Comparison of ENCODE assay signal across 10 cellular contexts in genomic region chr21:36149788-36150187, GRCh38. TPM values are rescaled to one million over a fixed set of nuclear protein-coding genes. Genes with fewer than 3 reads are reported as not detected.
A peak's percentile ranks its signal among the peaks of the same experiment; 100 is the strongest.
DNase-seq lines count a peak whose midpoint lies in the region; ATAC-seq and TF ChIP-seq lines count a peak whose summit lies in the region.
"Had no signal": no experiment of that assay in that cellular context is flagged by ENCODE, and none has a peak within 500 bp of the region (broad histone marks: within the 10 kb centered on the region; RNA-seq: fewer than 3 reads in every experiment).

No MANE protein-coding gene starts in this region.

- no peak overlapping the region for H3K4me3 ChIP-seq in left lung

- H3K27ac ChIP-seq in left lung = peak overlapping the region; percentile 74 to 89

- H3K4me1 Mint-ChIP-seq in activated CD8-positive, alpha-beta memory T cell treated with anti-CD3 and anti-CD28 coated beads, Interleukin-2, amount 10 ng/mL, durations not matched to agents 7 days and 5 days = peaks cover 34% of the 10 kb centered on the region
- H3K4me1 Mint-ChIP-seq in activated B cell treated with CpG ODN at 0.5 μM for 24 hours = peaks cover 36% of the 10 kb centered on the region
- H3K4me1 Mint-ChIP-seq in stimulated activated naive B cell treated with anti-CD40 and anti-IgM and Interleukin-4, amounts not matched to agents 10 μg/mL and 1 μg/mL and 100 μg/mL, for 72 hours = peaks cover 20 to 27% of the 10 kb centered on the region in 2 donors

- H3K9me3 Mint-ChIP-seq in activated CD8-positive, alpha-beta memory T cell treated with anti-CD3 and anti-CD28 coated beads, Interleukin-2, amount 10 ng/mL, durations not matched to agents 7 days and 5 days (ENCODE audit: low read depth) = no peaks in the 10 kb centered on the region
- H3K9me3 Mint-ChIP-seq in activated B cell treated with CpG ODN at 0.5 μM for 24 hours = no peaks in the 10 kb centered on the region
- H3K9me3 Mint-ChIP-seq in stimulated activated naive B cell treated with anti-CD40 and anti-IgM and Interleukin-4, amounts not matched to agents 10 μg/mL and 1 μg/mL and 100 μg/mL, for 72 hours = no peaks in the 10 kb centered on the region

- CTCF ChIA-PET in activated CD8-positive, alpha-beta memory T cell treated with anti-CD3 and anti-CD28 coated beads, Interleukin-2, amount 10 ng/mL, durations not matched to agents 7 days and 5 days (lab: Charles Lee) = interaction anchor here (1.1 to 5.7 kb wide), 6 partner anchors 9 to 181 kb away, joined by 4 to 81 read pairs (median 6); no protein-coding TSS in a partner anchor
- CTCF ChIA-PET in activated B cell treated with CpG ODN at 0.5 μM for 24 hours (lab: Charles Lee) = interaction anchor here (0.9 to 1.0 kb wide), 3 partner anchors 11 to 180 kb away, joined by 3 to 4 read pairs (median 3); no protein-coding TSS in a partner anchor

- intact Hi-C loops in activated B cell treated with CpG ODN at 0.5 μM for 24 hours (cut with micrococcal nuclease) (loop anchor here (10.0 kb wide), 2 partner anchors 835 to 1115 kb away; partner anchors contain the start of gene VPS26C), left lung (cut with DNase I) (loop anchor here in 1 of 2 donors (10.0 kb wide), 1 partner anchor 185 kb away; no protein-coding TSS in a partner anchor)

- POLR2A ChIA-PET in activated B cell treated with CpG ODN at 0.5 μM for 24 hours (lab: Charles Lee) = interaction anchor here (0.5 to 3.4 kb wide), 8 partner anchors 9 to 173 kb away, joined by 3 to 25 read pairs (median 7); partner anchors contain the start of genes CBR3 and MORC3

- H3K4me1 ChIP-seq in left lung = peaks cover 14 to 25% of the 10 kb centered on the region in 2 donors

- no peaks in the 10 kb centered on the region for H3K27me3 Mint-ChIP-seq in activated CD8-positive, alpha-beta memory T cell treated with anti-CD3 and anti-CD28 coated beads, Interleukin-2, amount 10 ng/mL, durations not matched to agents 7 days and 5 days
- no peaks in the 10 kb centered on the region for H3K27me3 Mint-ChIP-seq in activated B cell treated with CpG ODN at 0.5 μM for 24 hours
- no peaks in the 10 kb centered on the region for H3K27me3 Mint-ChIP-seq in stimulated activated naive B cell treated with anti-CD40 and anti-IgM and Interleukin-4, amounts not matched to agents 10 μg/mL and 1 μg/mL and 100 μg/mL, for 72 hours

- no peak for ATAC-seq in activated CD8-positive, alpha-beta memory T cell treated with anti-CD3 and anti-CD28 coated beads, Interleukin-2, amount 10 ng/mL, durations not matched to agents 7 days and 5 days
- no peak for ATAC-seq in activated B cell treated with CpG ODN at 0.5 μM for 24 hours (ENCODE audit: low read depth)
- peak; percentile 68 for ATAC-seq in left lung
- ATAC-seq in stimulated activated naive B cell treated with anti-CD40 and anti-IgM and Interleukin-4, amounts not matched to agents 10 μg/mL and 1 μg/mL and 100 μg/mL, for 72 hours (replicated peaks) = peak; percentile 6 to 11

- no peak overlapping the region for H3K4me3 Mint-ChIP-seq in activated CD8-positive, alpha-beta memory T cell treated with anti-CD3 and anti-CD28 coated beads, Interleukin-2, amount 10 ng/mL, durations not matched to agents 7 days and 5 days
- H3K4me3 Mint-ChIP-seq in activated B cell treated with CpG ODN at 0.5 μM for 24 hours = peak overlapping the region; percentile 55
- peak overlapping the region; percentile 51 to 71 for H3K4me3 Mint-ChIP-seq in stimulated activated naive B cell treated with anti-CD40 and anti-IgM and Interleukin-4, amounts not matched to agents 10 μg/mL and 1 μg/mL and 100 μg/mL, for 72 hours

- H3K36me3 Mint-ChIP-seq in activated CD8-positive, alpha-beta memory T cell treated with anti-CD3 and anti-CD28 coated beads, Interleukin-2, amount 10 ng/mL, durations not matched to agents 7 days and 5 days = peaks cover 11% of the 10 kb centered on the region
- peaks cover 11% of the 10 kb centered on the region for H3K36me3 Mint-ChIP-seq in activated B cell treated with CpG ODN at 0.5 μM for 24 hours (ENCODE audit: low read depth)
- peaks cover 7 to 8% of the 10 kb centered on the region in 2 donors for H3K36me3 Mint-ChIP-seq in stimulated activated naive B cell treated with anti-CD40 and anti-IgM and Interleukin-4, amounts not matched to agents 10 μg/mL and 1 μg/mL and 100 μg/mL, for 72 hours

- no peaks in the 10 kb centered on the region for H3K36me3 ChIP-seq in left lung

- no peak for DNase-seq in activated CD8-positive, alpha-beta memory T cell treated with anti-CD3 and anti-CD28 coated beads, Interleukin-2, amount 10 ng/mL, durations not matched to agents 7 days and 5 days
- no peak for DNase-seq in activated CD8-positive, alpha-beta memory T cell treated with anti-CD3 and anti-CD28 coated beads, Interleukin-2, amount 50 U/mL, for 4 hours
- no peak for DNase-seq in activated B cell treated with CpG ODN at 0.5 μM for 24 hours
- peak in 1 of 2 donors; percentile 50 for DNase-seq in left lung
- DNase-seq in stimulated activated naive B cell treated with anti-CD40 and anti-IgM and Interleukin-4, amounts not matched to agents 10 μg/mL and 1 μg/mL and 100 μg/mL, for 72 hours = no peak
- no peak for DNase-seq in ACHN
- DNase-seq in cerebellar nuclear complex (lab: John Stamatoyannopoulos, UW) = no peak
- DNase-seq in NCI-H2171 treated with DMSO at 0.1 percent for 48 hours (lab: John Stamatoyannopoulos, UW) = no peak
- DNase-seq: NCI-H2107; stimulated activated CD4-positive, alpha-beta T cell treated with anti-CD3 and anti-CD28 coated beads, Interleukin-4, amount 100 ng/mL, for 4 hours had no signal

- H3K27me3 ChIP-seq in left lung = no peaks in the 10 kb centered on the region

- TF ChIP-seq CTCF in activated B cell treated with CpG ODN at 0.5 μM for 24 hours (IDR thresholded peaks at IDR 0.05) (no peak), left lung (IDR thresholded peaks at IDR 0.05) (no peak)

- peak overlapping the region; percentile 70 for H3K27ac Mint-ChIP-seq in activated CD8-positive, alpha-beta memory T cell treated with anti-CD3 and anti-CD28 coated beads, Interleukin-2, amount 10 ng/mL, durations not matched to agents 7 days and 5 days
- peak overlapping the region; percentile 97 for H3K27ac Mint-ChIP-seq in activated B cell treated with CpG ODN at 0.5 μM for 24 hours
- peak overlapping the region; percentile 89 for H3K27ac Mint-ChIP-seq in stimulated activated naive B cell treated with anti-CD40 and anti-IgM and Interleukin-4, amounts not matched to agents 10 μg/mL and 1 μg/mL and 100 μg/mL, for 72 hours

- no peaks in the 10 kb centered on the region for H3K9me3 ChIP-seq in left lung

- in situ Hi-C loops in ACHN (cut with HindIII; ENCODE audit: low pct_ligation_motif_present, low pct_unique_long_range_greater_than_20kb, low sequenced_read_pairs) = no loop called here

RNA-seq across cellular contexts. Expression of gene DOP1B, which starts 6.8 kb away (rescaled TPM):
- 10 to 100 TPM; 20.2 to 25.5 TPM for total RNA-seq in activated CD8-positive, alpha-beta memory T cell treated with anti-CD3 and anti-CD28 coated beads, Interleukin-2, amount 10 ng/mL, durations not matched to agents 7 days and 5 days
- total RNA-seq in activated B cell treated with CpG ODN at 0.5 μM for 24 hours (31.2 and 33.9 TPM in 2 replicates), left lung (10 to 100 TPM; 27.4 to 29.6 TPM)

RNA-seq across cellular contexts. Expression of gene CBR3, which starts 14.9 kb away (rescaled TPM):
- total RNA-seq in activated CD8-positive, alpha-beta memory T cell treated with anti-CD3 and anti-CD28 coated beads, Interleukin-2, amount 10 ng/mL, durations not matched to agents 7 days and 5 days = 10 to 100 TPM; 16.1 to 18.6 TPM
- 4.7 and 5.4 TPM in 2 replicates for total RNA-seq in activated B cell treated with CpG ODN at 0.5 μM for 24 hours
- total RNA-seq in left lung = 1 to 10 TPM; 2.5 to 4.7 TPM

Comparison
In these comparisons a context has a peak if more than half of its experiments do, and no peak if none do; other contexts are left out.
1. ATAC-seq: peak in left lung (single experiment) and stimulated activated naive B cell treated with anti-CD40 and anti-IgM and Interleukin-4, amounts not matched to agents 10 μg/mL and 1 μg/mL and 100 μg/mL, for 72 hours (2 of 2); none in activated CD8-positive, alpha-beta memory T cell treated with anti-CD3 and anti-CD28 coated beads, Interleukin-2, amount 10 ng/mL, durations not matched to agents 7 days and 5 days (single experiment) and activated B cell treated with CpG ODN at 0.5 μM for 24 hours (single experiment).
2. Peak in every context shown above with its lines, with median percentiles within 50 percentile points of each other: H3K27ac Mint-ChIP-seq.